In the genomic region with DNA sequence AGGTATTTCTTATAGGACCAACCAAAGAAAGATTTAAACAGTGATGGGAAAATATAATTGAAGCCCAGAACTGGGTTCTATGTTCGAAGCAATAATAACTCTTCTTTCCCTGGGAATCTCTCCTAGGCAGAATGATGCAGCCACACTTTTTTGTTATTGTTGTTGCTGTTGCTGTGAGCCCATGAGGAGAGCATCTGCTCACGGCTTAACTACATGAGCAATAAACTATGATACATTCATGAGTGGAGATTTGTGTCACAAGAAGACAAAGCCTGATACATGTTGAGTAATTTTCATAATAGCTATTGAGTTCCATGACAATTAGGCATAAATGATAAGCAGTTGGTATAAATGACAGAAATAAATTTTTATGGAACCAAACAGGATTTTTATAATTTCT, we compare ENCODE assay signal across 15 cellular contexts.
DNase-seq lines count a peak whose midpoint lies in the region; ATAC-seq and TF ChIP-seq lines count a peak whose summit lies in the region.
"Had no signal": no experiment of that assay in that cellular context is flagged by ENCODE, and none has a peak within 500 bp of the region (broad histone marks: within the 10 kb centered on the region; RNA-seq: fewer than 3 reads in every experiment).

No MANE protein-coding gene starts in this region.

- POLR2A ChIA-PET in Caco-2 (lab: Charles Lee): no interaction called here

- H3K4me1 ChIP-seq in adipocyte (ENCODE audit: control insufficient read depth, insufficient read depth, low read length) (peaks cover 17% of the 10 kb centered on the region), smooth muscle cell (ENCODE audit: low read depth) (peaks cover 5% of the 10 kb centered on the region), Caco-2 (peaks cover 12% of the 10 kb centered on the region)

- no peaks in the 10 kb centered on the region for H4K20me1 ChIP-seq in smooth muscle cell (ENCODE audit: low read depth)

- no peak for ATAC-seq in HG02852 (IDR thresholded peaks at IDR 0.05; ENCODE audit: unreplicated experiment)
- ATAC-seq: Panc1; stimulated activated naive CD8-positive, alpha-beta T cell treated with anti-CD3 and anti-CD28 coated beads, Interleukin-15, Interleukin-2, amounts not matched to agents 100 U/mL and 50 U/mL, for 24 hours had no signal

- no peak overlapping the region for H3K4me3 ChIP-seq in adipocyte (ENCODE audit: low read length)
- no peak overlapping the region for H3K4me3 ChIP-seq in foreskin fibroblast (ENCODE audit: low read depth in 1 of 2, low read length in 2 of 2)
- no peak overlapping the region for H3K4me3 ChIP-seq in smooth muscle cell
- no peak overlapping the region for H3K4me3 ChIP-seq in Caco-2 (ENCODE audit: low read depth, low read length)

- peaks cover 17% of the 10 kb centered on the region for H3K4me1 Mint-ChIP-seq in Caco-2 (ENCODE audit: low read depth, unreplicated experiment)

- CTCF ChIA-PET in Caco-2 (lab: Charles Lee): no interaction called here

- BruUV-seq in Caco-2 (replicated peaks; lab: Mats Ljungman, UMichigan): no TSS peak

- peaks cover 13% of the 10 kb centered on the region for H3K36me3 Mint-ChIP-seq in Caco-2 (ENCODE audit: insufficient read depth, unreplicated experiment)

- peaks cover 50% of the 10 kb centered on the region for H3K36me3 ChIP-seq in adipocyte (ENCODE audit: control insufficient read depth, insufficient read depth, low read length, severe bottlenecking)
- H3K36me3 ChIP-seq in smooth muscle cell (ENCODE audit: low read depth): no peaks in the 10 kb centered on the region
- H3K36me3 ChIP-seq in Caco-2 (ENCODE audit: control insufficient read depth, insufficient read depth, low read length): no peaks in the 10 kb centered on the region

- no peaks in the 10 kb centered on the region for H3K27me3 Mint-ChIP-seq in Caco-2 (ENCODE audit: insufficient read depth, unreplicated experiment)
- H3K27me3 Mint-ChIP-seq: activated naive CD4-positive, alpha-beta T cell treated with anti-CD3 and anti-CD28 coated beads, Interleukin-2, amount 50 U/mL, for 24 hours; memory B cell had no signal

- H2AFZ ChIP-seq in smooth muscle cell (ENCODE audit: low read depth): no peak overlapping the region

- H3K79me2 ChIP-seq in smooth muscle cell (ENCODE audit: low read depth): no peaks in the 10 kb centered on the region

- WGBS in smooth muscle cell (ENCODE audit: low lambda C conversion rate): 83% methylated on average over 2 of the region's 2 CpGs

- H3K9me3 Mint-ChIP-seq in Caco-2 (ENCODE audit: unreplicated experiment): no peaks in the 10 kb centered on the region
- H3K9me3 Mint-ChIP-seq: activated naive CD4-positive, alpha-beta T cell treated with anti-CD3 and anti-CD28 coated beads, Interleukin-2, amount 50 U/mL, for 24 hours; memory B cell had no signal

- TF ChIP-seq CTCF in foreskin fibroblast (IDR thresholded peaks at IDR 0.05; ENCODE audit: low read depth, low read length): no peak
- TF ChIP-seq CTCF in smooth muscle cell (IDR thresholded peaks at IDR 0.05; ENCODE audit: borderline replicate concordance, insufficient read depth, poor library complexity, severe bottlenecking): no peak
- TF ChIP-seq CTCF in Caco-2 (IDR thresholded peaks at IDR 0.05; ENCODE audit: insufficient read depth in 1 of 2, low read depth in 1 of 2, low read length in 1 of 2, severe bottlenecking in 1 of 2, unreplicated experiment in 1 of 2): no peak

- no peak overlapping the region for H3K4me3 Mint-ChIP-seq in Caco-2 (ENCODE audit: unreplicated experiment)
- H3K4me3 Mint-ChIP-seq: activated naive CD4-positive, alpha-beta T cell treated with anti-CD3 and anti-CD28 coated beads, Interleukin-2, amount 50 U/mL, for 24 hours; memory B cell had no signal

- H3K27ac ChIP-seq in smooth muscle cell (ENCODE audit: low read depth): peak overlapping the region; percentile 12

- H3K9me3 ChIP-seq in adipocyte (ENCODE audit: control insufficient read depth, low read length): no peaks in the 10 kb centered on the region
- no peaks in the 10 kb centered on the region for H3K9me3 ChIP-seq in smooth muscle cell (replicated peaks; ENCODE audit: low read depth)
- H3K9me3 ChIP-seq in Caco-2: no peaks in the 10 kb centered on the region

- no peaks in the 10 kb centered on the region for H3F3A ChIP-seq in smooth muscle cell (ENCODE audit: low read depth)

- intact Hi-C loops in Caco-2 (cut with micrococcal nuclease; ENCODE audit: unreplicated experiment): no loop called here

- H3K27ac Mint-ChIP-seq in Caco-2 (ENCODE audit: unreplicated experiment): no peak overlapping the region
- H3K27ac Mint-ChIP-seq: memory B cell had no signal

- H3K27me3 ChIP-seq in adipocyte (replicated peaks; ENCODE audit: control insufficient read depth, insufficient read depth, low read length) (no peaks in the 10 kb centered on the region), smooth muscle cell (ENCODE audit: low read depth) (no peaks in the 10 kb centered on the region), Caco-2 (replicated peaks; ENCODE audit: control insufficient read depth, insufficient read depth, low read length) (no peaks in the 10 kb centered on the region)

- no peak overlapping the region for H3K9ac ChIP-seq in adipocyte (ENCODE audit: low read length)
- H3K9ac ChIP-seq in smooth muscle cell (ENCODE audit: low read depth): no peak overlapping the region

- DNase-seq in EH (ENCODE audit: low read depth): peak; percentile 54
- DNase-seq in adipocyte (ENCODE audit: low read depth): peak; percentile 53
- peak; percentile 47 to 73 for DNase-seq in foreskin fibroblast
- DNase-seq in smooth muscle cell (lab: John Stamatoyannopoulos, UW; ENCODE audit: unreplicated experiment): no peak
- DNase-seq in activated naive CD4-positive, alpha-beta T cell treated with Interleukin-2 at 50 U/mL for 16 hours: no peak
- no peak for DNase-seq in Caco-2
- DNase-seq in activated effector memory CD4-positive, alpha-beta T cell treated with anti-CD3 and anti-CD28 coated beads, Interleukin-2, amount 50 U/mL, for 16 hours: no peak
- DNase-seq: dermis blood vessel endothelial cell; NCI-H345; stimulated activated CD4-positive, alpha-beta T cell treated with anti-CD3 and anti-CD28 coated beads, Interleukin-4, amount 100 ng/mL, for 1 hour; stimulated activated naive CD8-positive, alpha-beta T cell treated with anti-CD3 and anti-CD28 coated beads, Interleukin-15, Interleukin-2, amounts not matched to agents 100 U/mL and 50 U/mL, for 24 hours had no signal

- no peak overlapping the region for H3K4me2 ChIP-seq in smooth muscle cell

Comparison
In these comparisons a context has a peak if more than half of its experiments do, and no peak if none do; other contexts are left out.
1. DNase-seq: peak in EH (single experiment), adipocyte (single experiment) and foreskin fibroblast (2 of 2); none in smooth muscle cell (single experiment), activated naive CD4-positive, alpha-beta T cell treated with Interleukin-2 at 50 U/mL for 16 hours (single experiment), Caco-2 (0 of 2) and activated effector memory CD4-positive, alpha-beta T cell treated with anti-CD3 and anti-CD28 coated beads, Interleukin-2, amount 50 U/mL, for 16 hours (single experiment).